8 cellular contexts compared by ENCODE assay signal in the genomic region with DNA sequence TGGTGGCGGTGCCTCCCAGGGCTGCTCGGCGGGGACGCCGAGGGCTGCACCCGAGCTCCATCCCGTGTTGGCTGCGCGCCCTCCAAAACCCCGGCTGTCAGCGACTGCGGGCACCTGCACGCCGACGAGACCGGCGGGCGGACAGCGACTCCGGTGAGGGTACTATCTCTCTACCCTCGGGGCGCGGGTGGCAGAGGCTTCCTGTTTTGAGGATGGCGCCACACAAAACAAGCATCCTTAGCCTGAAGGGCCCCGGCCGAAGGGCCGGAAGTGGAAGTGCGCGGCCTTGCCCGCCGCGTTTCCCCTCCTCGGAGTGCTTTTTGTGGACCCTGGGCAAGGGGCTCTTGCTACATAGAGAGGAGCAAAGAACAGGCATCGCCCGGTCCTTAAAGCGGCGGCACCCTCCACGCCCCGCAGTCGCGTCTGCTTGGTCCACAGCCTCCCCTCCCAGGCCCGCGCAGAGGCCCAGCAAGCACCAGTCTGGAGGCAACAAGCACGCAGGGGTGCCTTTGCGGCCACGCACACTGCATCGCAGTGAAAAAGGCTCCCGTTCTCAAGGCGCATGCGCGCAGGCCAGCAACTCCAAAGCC. TPM values are rescaled to one million over a fixed set of nuclear protein-coding genes. Genes with fewer than 3 reads are reported as not detected.
A peak's percentile ranks its signal among the peaks of the same experiment; 100 is the strongest.
DNase-seq lines count a peak whose midpoint lies in the region; ATAC-seq and TF ChIP-seq lines count a peak whose summit lies in the region.

No MANE protein-coding gene starts in this region.

- intact Hi-C loops in vagina (cut with DNase I): loop anchor here (2.0 kb wide), 1 partner anchor 33 kb away; no protein-coding TSS in a partner anchor

- H3K9me3 ChIP-seq in vagina: no peaks in the 10 kb centered on the region

- peaks cover 35% of the 10 kb centered on the region for H3K4me1 ChIP-seq in vagina

- peak overlapping the region; percentile 96 for H3K27ac Mint-ChIP-seq in activated T-cell treated with anti-CD3 and anti-CD28 coated beads, Interleukin-2, amount 50 U/mL, for 72 hours

- DNase-seq in CD1c-positive myeloid dendritic cell (ENCODE audit: extremely low spot score): peak; percentile 82
- peak; percentile 81 to 83 for DNase-seq in NCI-H524 (lab: John Stamatoyannopoulos, UW)
- peak; percentile 75 for DNase-seq in activated T-cell treated with anti-CD3 and anti-CD28 coated beads, Interleukin-2, amount 50 U/mL, for 72 hours
- peak; percentile 69 for DNase-seq in globus pallidus (ENCODE audit: low spot score)
- DNase-seq in nucleus accumbens (lab: John Stamatoyannopoulos, UW): peak in 30 of 56 donors; percentile 38 to 97 (median 76)
- DNase-seq in vagina (ENCODE audit: extremely low spot score in 2 of 2): no peak

- no peaks in the 10 kb centered on the region for H3K27me3 Mint-ChIP-seq in activated T-cell treated with anti-CD3 and anti-CD28 coated beads, Interleukin-2, amount 50 U/mL, for 72 hours (ENCODE audit: low read depth)

- peaks cover 5 to 7% of the 10 kb centered on the region in 2 donors for H3K9me3 Mint-ChIP-seq in activated T-cell treated with anti-CD3 and anti-CD28 coated beads, Interleukin-2, amount 50 U/mL, for 72 hours

- peaks cover 9 to 10% of the 10 kb centered on the region in 2 donors for H3K36me3 Mint-ChIP-seq in activated T-cell treated with anti-CD3 and anti-CD28 coated beads, Interleukin-2, amount 50 U/mL, for 72 hours (ENCODE audit: insufficient read depth in 2 of 2)

- H3K4me3 Mint-ChIP-seq in activated T-cell treated with anti-CD3 and anti-CD28 coated beads, Interleukin-2, amount 50 U/mL, for 72 hours: peak overlapping the region; percentile 85 to 94

- no peak for TF ChIP-seq CTCF in vagina (IDR thresholded peaks at IDR 0.05)

- peak; percentile 26 for ATAC-seq in HG03103 (IDR thresholded peaks at IDR 0.05; ENCODE audit: low read depth, unreplicated experiment)
- peak; percentile 42 to 52 for ATAC-seq in activated T-cell treated with anti-CD3 and anti-CD28 coated beads, Interleukin-2, amount 50 U/mL, for 72 hours (replicated peaks in 1 of 2)

- peaks cover 59% of the 10 kb centered on the region for H3K4me1 Mint-ChIP-seq in activated T-cell treated with anti-CD3 and anti-CD28 coated beads, Interleukin-2, amount 50 U/mL, for 72 hours (ENCODE audit: low read depth)

- no peaks in the 10 kb centered on the region for H3K27me3 ChIP-seq in vagina

- no peaks in the 10 kb centered on the region for H3K36me3 ChIP-seq in vagina

- H3K27ac ChIP-seq in vagina: peak overlapping the region; percentile 93

- H3K4me3 ChIP-seq in vagina: peak overlapping the region; percentile 86 to 90

- TF ChIP-seq POLR2A in GM18951 (IDR thresholded peaks at IDR 0.05; ENCODE audit: extremely low read depth, insufficient read depth, insufficient read length) (peak; percentile 97), vagina (IDR thresholded peaks at IDR 0.05) (peak; percentile 67 to 95)

- in situ Hi-C loops in GM18951 (cut with MboI; ENCODE audit: low sequenced_read_pairs, unreplicated experiment): no loop called here

RNA-seq across cellular contexts. Expression of a gene that starts 0.6 kb away (rescaled TPM):
- 10 to 100 TPM; 24.2 to 32.2 TPM for total RNA-seq in activated T-cell treated with anti-CD3 and anti-CD28 coated beads, Interleukin-2, amount 50 U/mL, for 72 hours
- total RNA-seq in vagina: 44.9 TPM

Comparison
In these comparisons a context has a peak if more than half of its experiments do, and no peak if none do; other contexts are left out.
1. DNase-seq: peak in CD1c-positive myeloid dendritic cell (single experiment), NCI-H524 (2 of 2), activated T-cell treated with anti-CD3 and anti-CD28 coated beads, Interleukin-2, amount 50 U/mL, for 72 hours (2 of 2), globus pallidus (single experiment) and nucleus accumbens (30 of 56); none in vagina (0 of 2).